ENCODE assay signal across 28 cellular contexts in genomic region chr9:92033991-92034390, GRCh38.
"Had no signal": no experiment of that assay in that cellular context is flagged by ENCODE, and none has a peak within 500 bp of the region (broad histone marks: within the 10 kb centered on the region; RNA-seq: fewer than 3 reads in every experiment).

No MANE protein-coding gene starts in this region.

- H3K4me2 ChIP-seq: smooth muscle cell had no signal

- H3K27me3 Mint-ChIP-seq: naive thymus-derived CD4-positive, alpha-beta T cell; natural killer cell treated with Interleukin-12 subunit alpha and Interleukin-12 subunit beta and Interleukin-15 and Interleukin-18, amount 100 ng/mL, for 72 hours; stimulated activated memory B cell treated with anti-CD40 and anti-IgM and Interleukin-4, amounts not matched to agents 10 μg/mL and 1 μg/mL and 100 μg/mL, for 72 hours; stimulated activated naive CD8-positive, alpha-beta T cell treated with anti-CD3 and anti-CD28 coated beads, Interleukin-15, amount 100 ng/mL, for 72 hours had no signal

- H3K27ac Mint-ChIP-seq: naive thymus-derived CD4-positive, alpha-beta T cell; natural killer cell treated with Interleukin-12 subunit alpha and Interleukin-12 subunit beta and Interleukin-15 and Interleukin-18, amount 100 ng/mL, for 72 hours; stimulated activated memory B cell treated with anti-CD40 and anti-IgM and Interleukin-4, amounts not matched to agents 10 μg/mL and 1 μg/mL and 100 μg/mL, for 72 hours had no signal

- H3K9ac ChIP-seq: parathyroid adenoma had no signal

- H3K4me1 Mint-ChIP-seq: naive thymus-derived CD4-positive, alpha-beta T cell; stimulated activated memory B cell treated with anti-CD40 and anti-IgM and Interleukin-4, amounts not matched to agents 10 μg/mL and 1 μg/mL and 100 μg/mL, for 72 hours; stimulated activated naive CD8-positive, alpha-beta T cell treated with anti-CD3 and anti-CD28 coated beads, Interleukin-15, amount 100 ng/mL, for 72 hours had no signal

- H3K27me3 ChIP-seq: right lobe of liver, testis, thyroid gland, transverse colon, upper lobe of left lung had no signal

- H3K4me3 ChIP-seq: lower lobe of right lung, mucosa of descending colon, psoas muscle, right lobe of liver, smooth muscle cell, testis, thyroid gland, transverse colon, upper lobe of left lung had no signal

- H3K79me2 ChIP-seq: parathyroid adenoma had no signal

- H3K9me3 Mint-ChIP-seq: naive thymus-derived CD4-positive, alpha-beta T cell; natural killer cell treated with Interleukin-12 subunit alpha and Interleukin-12 subunit beta and Interleukin-15 and Interleukin-18, amount 100 ng/mL, for 72 hours; neural crest cell; stimulated activated memory B cell treated with anti-CD40 and anti-IgM and Interleukin-4, amounts not matched to agents 10 μg/mL and 1 μg/mL and 100 μg/mL, for 72 hours; stimulated activated naive CD8-positive, alpha-beta T cell treated with anti-CD3 and anti-CD28 coated beads, Interleukin-15, amount 100 ng/mL, for 72 hours had no signal

- H3K4me1 ChIP-seq: lower lobe of right lung, parathyroid adenoma, psoas muscle, right lobe of liver, testis, thyroid gland had no signal

- H3K4me3 Mint-ChIP-seq: naive thymus-derived CD4-positive, alpha-beta T cell; natural killer cell treated with Interleukin-12 subunit alpha and Interleukin-12 subunit beta and Interleukin-15 and Interleukin-18, amount 100 ng/mL, for 72 hours; neural crest cell; stimulated activated memory B cell treated with anti-CD40 and anti-IgM and Interleukin-4, amounts not matched to agents 10 μg/mL and 1 μg/mL and 100 μg/mL, for 72 hours; stimulated activated naive CD8-positive, alpha-beta T cell treated with anti-CD3 and anti-CD28 coated beads, Interleukin-15, amount 100 ng/mL, for 72 hours had no signal

- FAIRE-seq: keratinocyte had no signal

- DNase-seq: hippocampal formation; kidney glomerular epithelial cell; left cardiac atrium; left ventricle myocardium superior; lower lobe of right lung; mammary epithelial cell; midbrain; mucosa of descending colon; naive thymus-derived CD4-positive, alpha-beta T cell; nucleus accumbens; psoas muscle; right lobe of liver; stimulated activated CD4-positive, alpha-beta T cell treated with anti-CD3 and anti-CD28 coated beads, Interleukin-1b, Interleukin-23, amount 100 ng/mL, for 48 hours; stimulated activated CD4-positive, alpha-beta T cell treated with anti-CD3 and anti-CD28 coated beads, Interleukin-2, amount 100 ng/mL, for 48 hours; stimulated activated CD4-positive, alpha-beta T cell treated with anti-CD3 and anti-CD28 coated beads, Interleukin-4, amount 100 ng/mL, for 4 hours; stimulated activated CD8-positive, alpha-beta memory T cell treated with anti-CD3 and anti-CD28 coated beads, Interleukin-4, amount 100 ng/mL, for 48 hours; stimulated activated naive CD4-positive, alpha-beta T cell treated with Interleukin-2 at 50 U/mL for 16 hours; stimulated activated naive CD8-positive, alpha-beta T cell treated with anti-CD3 and anti-CD28 coated beads, Interleukin-15, amount 100 ng/mL, for 72 hours; testis; thyroid gland; transverse colon; upper lobe of left lung had no signal

- H2AFZ ChIP-seq: parathyroid adenoma had no signal

- H3K9me3 ChIP-seq: lower lobe of right lung, mucosa of descending colon, psoas muscle, right lobe of liver, testis, thyroid gland, transverse colon, upper lobe of left lung had no signal

- H3K27ac ChIP-seq: lower lobe of right lung, parathyroid adenoma, psoas muscle, right lobe of liver, testis, thyroid gland, upper lobe of left lung had no signal
